ENCODE assay signal across 12 cellular contexts in genomic region chr2:110206056-110206455, GRCh38. TPM values are rescaled to one million over a fixed set of nuclear protein-coding genes. Genes with fewer than 3 reads are reported as not detected.
A peak's percentile ranks its signal among the peaks of the same experiment; 100 is the strongest.
DNase-seq lines count a peak whose midpoint lies in the region; ATAC-seq and TF ChIP-seq lines count a peak whose summit lies in the region.
"Had no signal": no experiment of that assay in that cellular context is flagged by ENCODE, and none has a peak within 500 bp of the region (broad histone marks: within the 10 kb centered on the region; RNA-seq: fewer than 3 reads in every experiment).

No MANE protein-coding gene starts in this region.

- H2AFZ ChIP-seq in PC-3 (ENCODE audit: low read length): peak overlapping the region; percentile 97

- peak overlapping the region; percentile 98 for H3K4me2 ChIP-seq in PC-3 (ENCODE audit: low read length)

- in situ Hi-C loops in HAP-1 (cut with MboI; ENCODE audit: low sequenced_read_pairs): no loop called here

- no peaks in the 10 kb centered on the region for H3K9me3 Mint-ChIP-seq in naive B cell

- CTCF ChIA-PET in PC-3 (lab: Charles Lee): no interaction called here

- intact Hi-C loops in PC-3 (cut with micrococcal nuclease): no loop called here

- H3K9me2 ChIP-seq in PC-3 (replicated peaks; ENCODE audit: low read length): no peaks in the 10 kb centered on the region

- POLR2A ChIA-PET in PC-3 (lab: Charles Lee; ENCODE audit: unreplicated experiment): no interaction called here

- DNase-seq in DMS53 treated with DMSO at 0.1 percent for 48 hours (lab: John Stamatoyannopoulos, UW; ENCODE audit: unreplicated experiment) (peak; percentile 43), PC-3 (peak; percentile 57), cardiac fibroblast (ENCODE audit: low read depth in 2 of 2) (peak; percentile 20 to 55), naive B cell (no peak), substantia nigra (lab: John Stamatoyannopoulos, UW) (no peak), HAP-1 (ENCODE audit: low spot score in 2 of 2) (no peak)
- DNase-seq: DMS153, H7, NCI-H1048, SHP77 treated with DMSO at 0.1 percent for 48 hours had no signal

- H3K4me1 ChIP-seq in PC-3 (ENCODE audit: insufficient read depth, low read length) (peaks cover 22% of the 10 kb centered on the region), HAP-1 (peaks cover 6% of the 10 kb centered on the region; the same call in 1 of the 2 replicates)

- H3K36me3 Mint-ChIP-seq in naive B cell: peaks cover 0 to 15% of the 10 kb centered on the region in 2 donors

- H3K4me1 Mint-ChIP-seq in naive B cell: peaks cover 13 to 30% (median 30%) of the 10 kb centered on the region in 3 donors

- H3K27ac Mint-ChIP-seq in naive B cell: peak overlapping the region; percentile 15 to 96 (median 62)

- peak overlapping the region; percentile 87; the same call in 1 of the 2 replicates for H3K4me3 ChIP-seq in PC-3 (ENCODE audit: low read length)
- H3K4me3 ChIP-seq in cardiac fibroblast (replicated peaks in 1 of 2; ENCODE audit: low read depth in 2 of 2, low read length in 2 of 2): no peak overlapping the region
- no peak overlapping the region for H3K4me3 ChIP-seq in HAP-1

- no peaks in the 10 kb centered on the region for H3K27me3 ChIP-seq in PC-3 (ENCODE audit: low read length)
- H3K27me3 ChIP-seq in HAP-1 (ENCODE audit: low read depth): no peaks in the 10 kb centered on the region

- H4K20me1 ChIP-seq in PC-3 (ENCODE audit: low read length): no peaks in the 10 kb centered on the region

- H3K27ac ChIP-seq in PC-3 (ENCODE audit: low read length) (peak overlapping the region; percentile 17), substantia nigra (ENCODE audit: low read depth, low read length, poor library complexity, severe bottlenecking) (no peak overlapping the region)

- H3F3A ChIP-seq in PC-3 (ENCODE audit: low read length, unreplicated experiment): no peaks in the 10 kb centered on the region

- TF ChIP-seq CTCF in PC-3 (conservative IDR thresholded peaks at IDR 0.05; ENCODE audit: low read depth, low read length) (no peak), cardiac fibroblast (IDR thresholded peaks at IDR 0.05; ENCODE audit: low read depth, low read length) (no peak)

- no TSS peak for BruUV-seq in PC-3 (replicated peaks; lab: Mats Ljungman, UMichigan)

- H3K9me3 ChIP-seq in PC-3 (ENCODE audit: low read length) (no peaks in the 10 kb centered on the region), HAP-1 (no peaks in the 10 kb centered on the region)

- peak overlapping the region in 7 of 8 donors; percentile 42 to 96 (median 83) for H3K4me3 Mint-ChIP-seq in naive B cell

- ATAC-seq in PC-3 (peak; percentile 65), naive B cell (ENCODE audit: low read depth in 2 of 2) (no peak), GM19452 (IDR thresholded peaks at IDR 0.05; ENCODE audit: unreplicated experiment) (no peak), HG03571 (IDR thresholded peaks at IDR 0.05; ENCODE audit: unreplicated experiment) (no peak)

- H3K9ac ChIP-seq in PC-3 (ENCODE audit: low read length): no peak overlapping the region

- H3K27me3 Mint-ChIP-seq in naive B cell: no peaks in the 10 kb centered on the region

- H3K36me3 ChIP-seq in PC-3 (ENCODE audit: low read depth, low read length): no peaks in the 10 kb centered on the region; the same call in 1 of the 2 replicates
- H3K36me3 ChIP-seq in HAP-1 (replicated peaks): peaks cover 10% of the 10 kb centered on the region

- H3K79me2 ChIP-seq in PC-3 (ENCODE audit: low read length): peaks cover 4% of the 10 kb centered on the region; the same call in 1 of the 2 replicates

RNA-seq across cellular contexts. Expression of gene NPHP1, which starts 1.2 kb away (rescaled TPM):
- 1.3 and 4.2 TPM in 2 replicates for total RNA-seq in PC-3 (2014; rRNA removed)
- 1 to 10 TPM in 4 of 6 donors, under 1 TPM in 1, not detected in 1; 0.59 to 2.1 (median 1.2) TPM for polyA plus RNA-seq in naive B cell (ENCODE audit: low read depth in 6 of 6)

RNA-seq across cellular contexts. Expression of gene MTLN, which starts 6.3 kb away (rescaled TPM):
- total RNA-seq in PC-3 (2014; rRNA removed): 166 and 181 TPM in 2 replicates
- polyA plus RNA-seq in naive B cell (ENCODE audit: low read depth in 6 of 6): 100 to 1,000 TPM in 1 of 6 donors, 10 to 100 TPM in 5; 24.7 to 105 (median 57.9) TPM

Comparison
In these comparisons a context has a peak if more than half of its experiments do, and no peak if none do; other contexts are left out.
1. DNase-seq: peak in DMS53 treated with DMSO at 0.1 percent for 48 hours (single experiment), PC-3 (single experiment) and cardiac fibroblast (2 of 2); none in naive B cell (single experiment), substantia nigra (0 of 49) and HAP-1 (0 of 2).